13 cellular contexts compared by ENCODE assay signal in genomic region chr5:171367424-171368370, GRCh38. TPM values are rescaled to one million over a fixed set of nuclear protein-coding genes. Genes with fewer than 3 reads are reported as not detected.
DNase-seq lines count a peak whose midpoint lies in the region; ATAC-seq and FAIRE-seq lines count a peak whose summit lies in the region.
"Had no signal": no experiment of that assay in that cellular context is flagged by ENCODE, and none has a peak within 500 bp of the region (broad histone marks: within the 10 kb centered on the region; RNA-seq: fewer than 3 reads in every experiment).

No MANE protein-coding gene starts in this region.

- no peak for FAIRE-seq in frontal cortex (lab: Jason Lieb, UNC)
- FAIRE-seq: endothelial cell of umbilical vein, keratinocyte had no signal

- DNase-seq in GM04504 (ENCODE audit: low read depth), result peak; percentile 8
- peak; percentile 46 for DNase-seq in SK-MEL-5 (ENCODE audit: low read depth, low spot score)
- DNase-seq in left kidney (ENCODE audit: low read depth, low spot score), result peak; percentile 23
- DNase-seq in frontal cortex (ENCODE audit: low spot score in 2 of 2), result no peak
- no peak for DNase-seq in NCI-H187 treated with DMSO at 0.1 percent for 48 hours (lab: John Stamatoyannopoulos, UW)

- in situ Hi-C loops in SK-MEL-5 (cut with HindIII; ENCODE audit: low pct_unique_long_range_greater_than_20kb, low sequenced_read_pairs), result no loop called here

- peak; percentile 46 for ATAC-seq in HG02884 (IDR thresholded peaks at IDR 0.05; ENCODE audit: unreplicated experiment)
- ATAC-seq in HG03108 (IDR thresholded peaks at IDR 0.05; ENCODE audit: unreplicated experiment), result no peak
- ATAC-seq in HG03045 (IDR thresholded peaks at IDR 0.05; ENCODE audit: unreplicated experiment), result no peak
- ATAC-seq: Right ventricle myocardium inferior had no signal

RNA-seq across cellular contexts. Expression of gene NPM1, which starts 20.0 kb away (rescaled TPM):
- 3,487 and 3,786 TPM in 2 replicates for total RNA-seq in SK-MEL-5 (2014; rRNA removed; shearing (Covaris generic))
- polyA plus RNA-seq in SK-MEL-5 (2015; cell fraction: cytosol; rRNA removed), result 3,077 and 3,459 TPM in 2 replicates
- polyA plus RNA-seq in SK-MEL-5 (2015; cell fraction: nucleus; rRNA removed), result 1,553 and 1,691 TPM in 2 replicates
- 414 TPM for total RNA-seq in frontal cortex

RNA-seq across cellular contexts. Expression of gene FGF18, which starts 51.8 kb away (rescaled TPM):
- not detected in 2 replicates for total RNA-seq in SK-MEL-5 (2014; rRNA removed; shearing (Covaris generic))
- polyA plus RNA-seq in SK-MEL-5 (2015; cell fraction: cytosol; rRNA removed), result 0.04 TPM in 1 of 2 replicates, not detected in the other
- 0.73 TPM in 1 of 2 replicates, not detected in the other for polyA plus RNA-seq in SK-MEL-5 (2015; cell fraction: nucleus; rRNA removed)
- 0.82 TPM for total RNA-seq in frontal cortex

RNA-seq across cellular contexts. Expression of gene TLX3, which starts 58.6 kb away (rescaled TPM):
- total RNA-seq in SK-MEL-5 (2014; rRNA removed; shearing (Covaris generic)), result not detected in 2 replicates
- polyA plus RNA-seq in SK-MEL-5 (2015; cell fraction: cytosol; rRNA removed), result not detected in 2 replicates
- not detected in 2 replicates for polyA plus RNA-seq in SK-MEL-5 (2015; cell fraction: nucleus; rRNA removed)
- not detected for total RNA-seq in frontal cortex
- total RNA-seq: endothelial cell of umbilical vein, osteocyte, Right ventricle myocardium inferior, vagina had no signal
- polyA plus RNA-seq: endothelial cell of umbilical vein, keratinocyte had no signal

Comparison
In these comparisons a context has a peak if more than half of its experiments do, and no peak if none do; other contexts are left out.
1. DNase-seq: peak in GM04504 (single experiment), SK-MEL-5 (single experiment) and left kidney (single experiment); none in frontal cortex (0 of 2) and NCI-H187 treated with DMSO at 0.1 percent for 48 hours (single experiment).